In genomic region chr10:85111271-85111670, GRCh38 we compare ENCODE assay signal across 33 cellular contexts.
A peak's percentile ranks its signal among the peaks of the same experiment; 100 is the strongest.
DNase-seq lines count a peak whose midpoint lies in the region; ATAC-seq and TF ChIP-seq lines count a peak whose summit lies in the region.
"Had no signal": no experiment of that assay in that cellular context is flagged by ENCODE, and none has a peak within 500 bp of the region (broad histone marks: within the 10 kb centered on the region; RNA-seq: fewer than 3 reads in every experiment).

No MANE protein-coding gene starts in this region.

- no peaks in the 10 kb centered on the region for H3K36me3 Mint-ChIP-seq in T-helper 17 cell (ENCODE audit: low read depth)
- H3K36me3 Mint-ChIP-seq: CD14-positive monocyte; CD4-positive, alpha-beta memory T cell; CD4-positive, CD25-positive, alpha-beta regulatory T cell; CD8-positive, alpha-beta memory T cell; CD8-positive, alpha-beta T cell had no signal

- TF ChIP-seq POLR2A in esophagus squamous epithelium (IDR thresholded peaks at IDR 0.05), result no peak

- no peaks in the 10 kb centered on the region for H3K4me1 ChIP-seq in esophagus squamous epithelium
- H3K4me1 ChIP-seq: A549; BE2C; BLaER1; BLaER1 treated with 17β-estradiol and CSF1 and Interleukin-3, amounts not matched to agents 10 nM and 100 nM; Caco-2 had no signal

- no peak overlapping the region for H3K27ac Mint-ChIP-seq in T-helper 17 cell
- H3K27ac Mint-ChIP-seq: B cell; CD14-positive monocyte; CD4-positive, alpha-beta memory T cell; CD4-positive, alpha-beta T cell; CD4-positive, CD25-positive, alpha-beta regulatory T cell; CD8-positive, alpha-beta memory T cell; CD8-positive, alpha-beta T cell had no signal

- intact Hi-C loops in esophagus squamous epithelium (cut with DNase I), result no loop called here

- H3K27me3 ChIP-seq in esophagus squamous epithelium, result no peaks in the 10 kb centered on the region
- H3K27me3 ChIP-seq: BLaER1; BLaER1 treated with 17β-estradiol and CSF1 and Interleukin-3, amounts not matched to agents 10 nM and 100 nM had no signal

- H3K27ac ChIP-seq in VCaP (peak overlapping the region; percentile 32), esophagus squamous epithelium (no peak overlapping the region)
- H3K27ac ChIP-seq: 22Rv1; A549; BLaER1; BLaER1 treated with 17β-estradiol and CSF1 and Interleukin-3, amounts not matched to agents 10 nM and 100 nM; C4-2B had no signal

- no peak for TF ChIP-seq CTCF in LNCaP clone FGC (IDR thresholded peaks at IDR 0.05; ENCODE audit: control insufficient read depth, extremely low read depth, insufficient read depth)
- no peak for TF ChIP-seq CTCF in VCaP (conservative IDR thresholded peaks at IDR 0.05)
- no peak for TF ChIP-seq CTCF in esophagus squamous epithelium (IDR thresholded peaks at IDR 0.05)

- DNase-seq in LNCaP clone FGC (ENCODE audit: low read depth) (peak; percentile 8), T-helper 17 cell (no peak), esophagus squamous epithelium (lab: John Stamatoyannopoulos, UW) (no peak), NCI-H1105 treated with DMSO at 0.1 percent for 48 hours (lab: John Stamatoyannopoulos, UW) (no peak)
- DNase-seq: 8988T; ACHN; AML-193; BE2C; C1 segment of cervical spinal cord; Caco-2; Calu3; CD4-positive, alpha-beta memory T cell; CD4-positive, alpha-beta T cell; CD4-positive, CD25-positive, alpha-beta regulatory T cell; CD8-positive, alpha-beta memory T cell; CD8-positive, alpha-beta T cell; COR-L47; DMS 273 treated with DMSO at 0.1 percent for 48 hours; DMS153; DMS53; DMS79; DMS79 treated with DMSO at 0.1 percent for 48 hours; DND-41; EL had no signal

- H3K4me3 Mint-ChIP-seq in T-helper 17 cell, result peak overlapping the region; percentile 28
- H3K4me3 Mint-ChIP-seq: B cell; CD14-positive monocyte; CD4-positive, alpha-beta memory T cell; CD4-positive, alpha-beta T cell; CD4-positive, CD25-positive, alpha-beta regulatory T cell; CD8-positive, alpha-beta memory T cell; CD8-positive, alpha-beta T cell had no signal

- no peaks in the 10 kb centered on the region for H3K36me3 ChIP-seq in esophagus squamous epithelium
- H3K36me3 ChIP-seq: BE2C; BLaER1; BLaER1 treated with 17β-estradiol and CSF1 and Interleukin-3, amounts not matched to agents 10 nM and 100 nM had no signal

- H3K27me3 Mint-ChIP-seq in T-helper 17 cell, result no peaks in the 10 kb centered on the region
- H3K27me3 Mint-ChIP-seq: B cell; CD4-positive, alpha-beta memory T cell; CD4-positive, alpha-beta T cell; CD8-positive, alpha-beta memory T cell had no signal

- no peaks in the 10 kb centered on the region for H3K9me3 ChIP-seq in T-helper 17 cell (ENCODE audit: control insufficient read depth, low read length, poor library complexity, severe bottlenecking)
- H3K9me3 ChIP-seq in esophagus squamous epithelium, result no peaks in the 10 kb centered on the region
- H3K9me3 ChIP-seq: A549; BE2C; BLaER1; BLaER1 treated with 17β-estradiol and CSF1 and Interleukin-3, amounts not matched to agents 10 nM and 100 nM; Caco-2 had no signal

- H3K4me3 ChIP-seq in LNCaP clone FGC (ENCODE audit: low read depth, low read length) (no peak overlapping the region), esophagus squamous epithelium (no peak overlapping the region)
- H3K4me3 ChIP-seq: A549; BLaER1; BLaER1 treated with 17β-estradiol and CSF1 and Interleukin-3, amounts not matched to agents 10 nM and 100 nM had no signal

- WGBS in esophagus squamous epithelium, 2 donors, result 35 to 63% methylated on average over 1 of the region's 1 CpG

- ATAC-seq in T-helper 17 cell (no peak), HG03469 (IDR thresholded peaks at IDR 0.05; ENCODE audit: unreplicated experiment) (no peak)
- ATAC-seq: A549; CD8-positive, alpha-beta T cell had no signal

- H3K4me1 Mint-ChIP-seq in T-helper 17 cell, result no peaks in the 10 kb centered on the region
- H3K4me1 Mint-ChIP-seq: B cell; CD14-positive monocyte; CD4-positive, alpha-beta memory T cell; CD4-positive, CD25-positive, alpha-beta regulatory T cell; CD8-positive, alpha-beta memory T cell had no signal
